Comparison of ENCODE assay signal across 1 cellular context in the genomic region with DNA sequence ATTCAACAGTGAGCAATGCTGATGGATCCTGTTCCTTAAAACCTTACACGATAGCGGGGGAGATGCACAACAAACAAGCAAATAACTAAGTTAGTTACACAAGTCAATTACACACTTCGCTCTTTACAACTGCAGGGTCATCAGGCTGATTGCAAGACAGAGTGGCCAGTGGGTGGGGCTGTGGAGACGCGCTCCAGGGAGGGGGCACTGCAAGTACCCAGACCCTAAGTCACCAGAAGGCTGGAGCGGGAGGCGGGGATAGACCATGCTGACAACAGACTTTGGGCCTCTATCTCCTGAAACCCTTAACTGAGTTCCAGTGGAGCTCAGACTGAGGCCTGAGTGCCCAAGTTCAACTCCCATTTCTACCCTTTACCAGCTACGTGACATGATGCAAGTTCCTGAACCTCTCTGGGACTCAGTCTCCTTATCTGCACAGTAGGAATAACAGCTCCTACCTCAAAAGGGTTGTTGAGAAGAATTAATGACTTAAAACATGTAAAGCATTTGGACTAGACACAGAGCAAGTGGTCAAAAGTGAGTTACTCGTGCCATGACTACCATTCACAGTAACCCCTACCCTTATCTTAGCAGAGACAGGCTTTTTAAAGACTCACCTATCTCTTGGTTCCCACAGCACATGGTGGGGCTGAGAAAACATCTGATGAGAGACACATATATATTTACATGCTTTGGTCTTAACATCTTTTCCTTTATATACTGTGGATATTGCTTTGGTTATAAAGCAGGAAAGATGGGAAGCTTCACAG.
A peak's percentile ranks its signal among the peaks of the same experiment; 100 is the strongest.
TF ChIP-seq lines count a peak whose summit lies in the region.

No MANE protein-coding gene starts in this region.

TF ChIP-seq in K562, 482 proteins besides CTCF, POLR2A, EP300 and RAD21 (continued from another document and continues in another):
- no peak for TF ChIP-seq PHB (CRISPR knock-in tag; IDR thresholded peaks at IDR 0.05)
- no peak for TF ChIP-seq SMAD1 (IDR thresholded peaks at IDR 0.05; ENCODE audit: low read depth, low read length, partially characterized antibody)
- 0 out of 2 replicates have a peak, but pooled peaks have one; percentile 42 for TF ChIP-seq LEF1 (IDR thresholded peaks at IDR 0.05)
- TF ChIP-seq MNT (conservative IDR thresholded peaks at IDR 0.05), result peak; percentile 58 to 64; a peak in 3 of 4 replicates
- no peak for TF ChIP-seq ZNF57 (CRISPR knock-in tag; IDR thresholded peaks at IDR 0.05)
- TF ChIP-seq POLR2B (IDR thresholded peaks at IDR 0.05; ENCODE audit: low read depth, partially characterized antibody), result no peak
- no peak for TF ChIP-seq DDX20 (tag; IDR thresholded peaks at IDR 0.05; ENCODE audit: low read depth)
- no peak for TF ChIP-seq ARNT (IDR thresholded peaks at IDR 0.05)
- TF ChIP-seq ZNF212 (CRISPR knock-in tag; IDR thresholded peaks at IDR 0.05), result no peak
- no peak for TF ChIP-seq TEAD2 (tag; IDR thresholded peaks at IDR 0.05)
- no peak for TF ChIP-seq ZNF133 (CRISPR knock-in tag; IDR thresholded peaks at IDR 0.05)
- peak; percentile 64 to 75 for TF ChIP-seq KDM1A (IDR thresholded peaks at IDR 0.05)
- TF ChIP-seq ZNF639 (CRISPR knock-in tag; conservative IDR thresholded peaks at IDR 0.05 in 1 of 2, IDR thresholded peaks at IDR 0.05 in 1 of 2), result no peak
- TF ChIP-seq C11orf30 (IDR thresholded peaks at IDR 0.05; ENCODE audit: low read depth), result no peak
- no peak for TF ChIP-seq POLR3G (IDR thresholded peaks at IDR 0.05; ENCODE audit: extremely low read depth, insufficient read length, insufficient replicate concordance)
- TF ChIP-seq ETS2 (tag; IDR thresholded peaks at IDR 0.05; ENCODE audit: borderline replicate concordance, poor library complexity, severe bottlenecking), result no peak
- TF ChIP-seq TAF15 (IDR thresholded peaks at IDR 0.05; ENCODE audit: low read depth, low read length), result no peak
- TF ChIP-seq FOXM1 (IDR thresholded peaks at IDR 0.05; ENCODE audit: low read depth), result peak; percentile 68
- TF ChIP-seq FOXM1 (CRISPR knock-in tag; IDR thresholded peaks at IDR 0.05; ENCODE audit: low read depth), result no peak
- no peak for TF ChIP-seq ELF4 (CRISPR knock-in tag; IDR thresholded peaks at IDR 0.05)
- TF ChIP-seq, protein P1, sequence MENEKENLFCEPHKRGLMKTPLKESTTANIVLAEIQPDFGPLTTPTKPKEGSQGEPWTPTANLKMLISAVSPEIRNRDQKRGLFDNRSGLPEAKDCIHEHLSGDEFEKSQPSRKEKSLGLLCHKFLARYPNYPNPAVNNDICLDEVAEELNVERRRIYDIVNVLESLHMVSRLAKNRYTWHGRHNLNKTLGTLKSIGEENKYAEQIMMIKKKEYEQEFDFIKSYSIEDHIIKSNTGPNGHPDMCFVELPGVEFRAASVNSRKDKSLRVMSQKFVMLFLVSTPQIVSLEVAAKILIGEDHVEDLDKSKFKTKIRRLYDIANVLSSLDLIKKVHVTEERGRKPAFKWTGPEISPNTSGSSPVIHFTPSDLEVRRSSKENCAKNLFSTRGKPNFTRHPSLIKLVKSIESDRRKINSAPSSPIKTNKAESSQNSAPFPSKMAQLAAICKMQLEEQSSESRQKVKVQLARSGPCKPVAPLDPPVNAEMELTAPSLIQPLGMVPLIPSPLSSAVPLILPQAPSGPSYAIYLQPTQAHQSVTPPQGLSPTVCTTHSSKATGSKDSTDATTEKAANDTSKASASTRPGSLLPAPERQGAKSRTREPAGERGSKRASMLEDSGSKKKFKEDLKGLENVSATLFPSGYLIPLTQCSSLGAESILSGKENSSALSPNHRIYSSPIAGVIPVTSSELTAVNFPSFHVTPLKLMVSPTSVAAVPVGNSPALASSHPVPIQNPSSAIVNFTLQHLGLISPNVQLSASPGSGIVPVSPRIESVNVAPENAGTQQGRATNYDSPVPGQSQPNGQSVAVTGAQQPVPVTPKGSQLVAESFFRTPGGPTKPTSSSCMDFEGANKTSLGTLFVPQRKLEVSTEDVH (IDR thresholded peaks at IDR 0.05; ENCODE audit: low read depth, partially characterized antibody), result no peak
- TF ChIP-seq, protein P2, sequence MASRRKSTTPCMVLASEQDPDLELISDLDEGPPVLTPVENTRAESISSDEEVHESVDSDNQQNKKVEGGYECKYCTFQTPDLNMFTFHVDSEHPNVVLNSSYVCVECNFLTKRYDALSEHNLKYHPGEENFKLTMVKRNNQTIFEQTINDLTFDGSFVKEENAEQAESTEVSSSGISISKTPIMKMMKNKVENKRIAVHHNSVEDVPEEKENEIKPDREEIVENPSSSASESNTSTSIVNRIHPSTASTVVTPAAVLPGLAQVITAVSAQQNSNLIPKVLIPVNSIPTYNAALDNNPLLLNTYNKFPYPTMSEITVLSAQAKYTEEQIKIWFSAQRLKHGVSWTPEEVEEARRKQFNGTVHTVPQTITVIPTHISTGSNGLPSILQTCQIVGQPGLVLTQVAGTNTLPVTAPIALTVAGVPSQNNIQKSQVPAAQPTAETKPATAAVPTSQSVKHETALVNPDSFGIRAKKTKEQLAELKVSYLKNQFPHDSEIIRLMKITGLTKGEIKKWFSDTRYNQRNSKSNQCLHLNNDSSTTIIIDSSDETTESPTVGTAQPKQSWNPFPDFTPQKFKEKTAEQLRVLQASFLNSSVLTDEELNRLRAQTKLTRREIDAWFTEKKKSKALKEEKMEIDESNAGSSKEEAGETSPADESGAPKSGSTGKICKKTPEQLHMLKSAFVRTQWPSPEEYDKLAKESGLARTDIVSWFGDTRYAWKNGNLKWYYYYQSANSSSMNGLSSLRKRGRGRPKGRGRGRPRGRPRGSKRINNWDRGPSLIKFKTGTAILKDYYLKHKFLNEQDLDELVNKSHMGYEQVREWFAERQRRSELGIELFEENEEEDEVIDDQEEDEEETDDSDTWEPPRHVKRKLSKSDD (conservative IDR thresholded peaks at IDR 0.05; ENCODE audit: low read length), result no peak
- peak; percentile 60; the same call in 1 of the 2 replicates for TF ChIP-seq HES1 (IDR thresholded peaks at IDR 0.05; ENCODE audit: low read depth)
- no peak for TF ChIP-seq BMI1 (IDR thresholded peaks at IDR 0.05; ENCODE audit: low read length)
- TF ChIP-seq HIVEP1 (CRISPR knock-in tag; IDR thresholded peaks at IDR 0.05), result no peak
- no peak for TF ChIP-seq ADNP (tag; IDR thresholded peaks at IDR 0.05)
- no peak for TF ChIP-seq ZNF165 (CRISPR knock-in tag; IDR thresholded peaks at IDR 0.05; ENCODE audit: borderline replicate concordance)
- no peak for TF ChIP-seq ZNF511 (CRISPR knock-in tag; IDR thresholded peaks at IDR 0.05)
- TF ChIP-seq WHSC1 (IDR thresholded peaks at IDR 0.05; ENCODE audit: low read length), result no peak
- no peak for TF ChIP-seq RBM25 (IDR thresholded peaks at IDR 0.05; ENCODE audit: low read depth, low read length, severe bottlenecking)
- TF ChIP-seq CHCHD3 (CRISPR knock-in tag; IDR thresholded peaks at IDR 0.05), result no peak
- TF ChIP-seq TAL1 (IDR thresholded peaks at IDR 0.05), result peak; percentile 93
- no peak for TF ChIP-seq ZC3H8 (IDR thresholded peaks at IDR 0.05)
- TF ChIP-seq MTF1 (CRISPR knock-in tag; IDR thresholded peaks at IDR 0.05; ENCODE audit: borderline replicate concordance), result no peak
- no peak for TF ChIP-seq NKRF (IDR thresholded peaks at IDR 0.05; ENCODE audit: borderline replicate concordance)
- TF ChIP-seq MCM2 (IDR thresholded peaks at IDR 0.05; ENCODE audit: low read depth), result no peak
- TF ChIP-seq UBTF (IDR thresholded peaks at IDR 0.05; ENCODE audit: borderline replicate concordance in 1 of 2, low read depth in 2 of 2, low read length in 2 of 2), result no peak
- TF ChIP-seq XRCC4 (IDR thresholded peaks at IDR 0.05; ENCODE audit: extremely low read depth, insufficient read depth, insufficient read length), result no peak
- TF ChIP-seq POLR2AphosphoS2 (IDR thresholded peaks at IDR 0.05; ENCODE audit: low read length), result no peak
- TF ChIP-seq, protein P3, sequence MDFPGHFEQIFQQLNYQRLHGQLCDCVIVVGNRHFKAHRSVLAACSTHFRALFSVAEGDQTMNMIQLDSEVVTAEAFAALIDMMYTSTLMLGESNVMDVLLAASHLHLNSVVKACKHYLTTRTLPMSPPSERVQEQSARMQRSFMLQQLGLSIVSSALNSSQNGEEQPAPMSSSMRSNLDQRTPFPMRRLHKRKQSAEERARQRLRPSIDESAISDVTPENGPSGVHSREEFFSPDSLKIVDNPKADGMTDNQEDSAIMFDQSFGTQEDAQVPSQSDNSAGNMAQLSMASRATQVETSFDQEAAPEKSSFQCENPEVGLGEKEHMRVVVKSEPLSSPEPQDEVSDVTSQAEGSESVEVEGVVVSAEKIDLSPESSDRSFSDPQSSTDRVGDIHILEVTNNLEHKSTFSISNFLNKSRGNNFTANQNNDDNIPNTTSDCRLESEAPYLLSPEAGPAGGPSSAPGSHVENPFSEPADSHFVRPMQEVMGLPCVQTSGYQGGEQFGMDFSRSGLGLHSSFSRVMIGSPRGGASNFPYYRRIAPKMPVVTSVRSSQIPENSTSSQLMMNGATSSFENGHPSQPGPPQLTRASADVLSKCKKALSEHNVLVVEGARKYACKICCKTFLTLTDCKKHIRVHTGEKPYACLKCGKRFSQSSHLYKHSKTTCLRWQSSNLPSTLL (IDR thresholded peaks at IDR 0.05), result no peak
- TF ChIP-seq IFI16 (CRISPR knock-in tag; IDR thresholded peaks at IDR 0.05), result no peak
- TF ChIP-seq ZBTB9 (CRISPR knock-in tag; IDR thresholded peaks at IDR 0.05), result no peak
- no peak for TF ChIP-seq ZNF717 (CRISPR knock-in tag; IDR thresholded peaks at IDR 0.05)
- no peak for TF ChIP-seq BACH1 (tag; IDR thresholded peaks at IDR 0.05)
